In the genomic region with DNA sequence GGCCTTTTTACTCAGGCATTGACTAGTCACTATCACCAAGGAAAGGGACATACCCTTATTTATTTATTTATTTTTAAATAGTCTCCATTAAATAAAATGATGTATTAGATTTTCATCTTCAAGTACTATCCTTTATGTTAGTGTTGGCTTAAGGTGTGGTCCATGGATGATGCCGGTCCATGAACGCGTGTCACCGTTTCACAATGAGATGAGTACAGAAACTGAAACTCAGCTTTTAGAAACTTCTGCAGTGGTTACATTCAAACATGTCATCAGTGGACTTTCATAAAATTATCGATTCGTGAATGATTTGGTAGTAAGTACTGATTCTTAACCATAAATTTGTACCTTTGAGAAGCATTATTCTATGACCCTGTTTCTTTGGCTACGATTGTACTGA, we compare ENCODE assay signal across 23 cellular contexts.
A peak's percentile ranks its signal among the peaks of the same experiment; 100 is the strongest.
DNase-seq lines count a peak whose midpoint lies in the region; ATAC-seq, FAIRE-seq and TF ChIP-seq lines count a peak whose summit lies in the region.
"Had no signal": no experiment of that assay in that cellular context is flagged by ENCODE, and none has a peak within 500 bp of the region (broad histone marks: within the 10 kb centered on the region; RNA-seq: fewer than 3 reads in every experiment).

No MANE protein-coding gene starts in this region.

- H3K27ac ChIP-seq in GM23248 = no peak overlapping the region
- H3K27ac ChIP-seq in small intestine (ENCODE audit: low read depth in 1 of 2, low read length in 1 of 2) = no peak overlapping the region
- H3K27ac ChIP-seq: BLaER1 treated with 17β-estradiol and CSF1 and Interleukin-3, amounts not matched to agents 10 nM and 100 nM; heart left ventricle; Peyer's patch; vagina had no signal

- H3K4me2 ChIP-seq in GM23248 (ENCODE audit: unreplicated experiment) = no peak overlapping the region
- H3K4me2 ChIP-seq: BLaER1 treated with 17β-estradiol and CSF1 and Interleukin-3, amounts not matched to agents 10 nM and 100 nM; smooth muscle cell had no signal

- no peaks in the 10 kb centered on the region for H3K79me2 ChIP-seq in GM23248 (ENCODE audit: insufficient read depth)

- in situ Hi-C loops in GM23248 (cut with MboI) = no loop called here

- peak; percentile 57 for ATAC-seq in GM18870 (IDR thresholded peaks at IDR 0.05; ENCODE audit: unreplicated experiment)
- ATAC-seq in HG03442 (IDR thresholded peaks at IDR 0.05; ENCODE audit: unreplicated experiment) = peak; percentile 63
- no peak for ATAC-seq in GM18505 (IDR thresholded peaks at IDR 0.05; ENCODE audit: unreplicated experiment)
- no peak for ATAC-seq in GM19324 (IDR thresholded peaks at IDR 0.05; ENCODE audit: low FRiP score, unreplicated experiment)
- ATAC-seq: heart left ventricle, left ventricle myocardium superior, mucosa of descending colon had no signal

- POLR2A ChIA-PET in GM10248 (lab: Yijun Ruan, JAX) (no interaction called here), HEK293T (lab: Yijun Ruan, JAX) (no interaction called here)

- H4K20me1 ChIP-seq in GM23248 (ENCODE audit: insufficient read depth) = no peaks in the 10 kb centered on the region
- H4K20me1 ChIP-seq: BLaER1 treated with 17β-estradiol and CSF1 and Interleukin-3, amounts not matched to agents 10 nM and 100 nM had no signal

- no peak for FAIRE-seq in small intestine (lab: Jason Lieb, UNC)
- FAIRE-seq: D721Med, G401.6 had no signal

- no peak for TF ChIP-seq CTCF in GM10248 (IDR thresholded peaks at IDR 0.05; ENCODE audit: control extremely low read depth, extremely low read depth, low read depth, missing control alignments)

- H3K4me3 ChIP-seq in GM23248 (no peak overlapping the region), small intestine (ENCODE audit: low read depth in 1 of 2, low read length in 2 of 2) (no peak overlapping the region)
- H3K4me3 ChIP-seq: BLaER1 treated with 17β-estradiol and CSF1 and Interleukin-3, amounts not matched to agents 10 nM and 100 nM; heart left ventricle; mucosa of descending colon; Peyer's patch; smooth muscle cell; vagina had no signal

- no peaks in the 10 kb centered on the region for H3K9me2 ChIP-seq in GM23248 (ENCODE audit: insufficient read depth)

- WGBS in GM23248 (ENCODE audit: low coverage in 1 of 2, low lambda C conversion rate in 2 of 2, missing lambda C conversion rate in 2 of 2), 2 experiments = 77 to 82% methylated on average over 7 of the region's 7 CpGs
- 78 to 90% (median 78%) methylated on average over 7 of the region's 7 CpGs for WGBS in small intestine, 3 donors

- H3K27me3 ChIP-seq in GM23248 (replicated peaks; ENCODE audit: insufficient read depth) (no peaks in the 10 kb centered on the region), small intestine (ENCODE audit: control insufficient read depth in 2 of 2, insufficient read depth in 2 of 2, low read length in 2 of 2) (peaks cover 0 to 2% of the 10 kb centered on the region in 2 donors)
- H3K27me3 ChIP-seq: BLaER1 treated with 17β-estradiol and CSF1 and Interleukin-3, amounts not matched to agents 10 nM and 100 nM; heart left ventricle; Peyer's patch; vagina had no signal

- DNase-seq in GM10248 (ENCODE audit: extremely low spot score) = peak; percentile 7
- no peak for DNase-seq in GM23248
- no peak for DNase-seq in small intestine
- no peak for DNase-seq in HEK293T (ENCODE audit: extremely low spot score)
- DNase-seq: activated B cell treated with CpG ODN at 0.5 μM for 24 hours; activated naive CD8-positive, alpha-beta T cell treated with anti-CD3 and anti-CD28 coated beads, Interleukin-2, amount 10 ng/mL, durations not matched to agents 7 days and 5 days; heart left ventricle; immature natural killer cell; left ventricle myocardium superior; mucosa of descending colon; NCI-H1694 treated with DMSO at 0.1 percent for 48 hours; Peyer's patch; stimulated activated CD8-positive, alpha-beta memory T cell treated with anti-CD3 and anti-CD28 coated beads, Interleukin-4, amount 100 ng/mL, for 48 hours; substantia nigra had no signal

- H3K36me3 ChIP-seq in GM23248 (ENCODE audit: low read depth) = no peaks in the 10 kb centered on the region
- no peaks in the 10 kb centered on the region for H3K36me3 ChIP-seq in small intestine (ENCODE audit: control insufficient read depth in 2 of 2, insufficient read depth in 2 of 2, low read length in 2 of 2)
- H3K36me3 ChIP-seq: heart left ventricle, Peyer's patch, vagina had no signal

- no peak for TF ChIP-seq POLR2A in GM18505 (IDR thresholded peaks at IDR 0.05; ENCODE audit: borderline replicate concordance, extremely low read depth, insufficient read depth, insufficient read length)

- H2AFZ ChIP-seq in GM23248 = 0 out of 2 replicates have a peak overlapping the region, but pooled peaks have one; percentile 32

- CTCF ChIA-PET in GM10248 (lab: Yijun Ruan, JAX) (no interaction called here), HEK293T (lab: Yijun Ruan, JAX) (no interaction called here)

- no peaks in the 10 kb centered on the region for H3F3A ChIP-seq in GM23248 (ENCODE audit: insufficient read depth)

- H3K4me1 ChIP-seq in GM23248 (ENCODE audit: insufficient read depth) = no peaks in the 10 kb centered on the region
- no peaks in the 10 kb centered on the region for H3K4me1 ChIP-seq in small intestine (ENCODE audit: control insufficient read depth in 2 of 2, insufficient read depth in 1 of 2, low read depth in 1 of 2, low read length in 1 of 2)
- H3K4me1 ChIP-seq: heart left ventricle, Peyer's patch, vagina had no signal

- no peak overlapping the region for H3K9ac ChIP-seq in GM23248
- H3K9ac ChIP-seq: BLaER1 treated with 17β-estradiol and CSF1 and Interleukin-3, amounts not matched to agents 10 nM and 100 nM had no signal

- H3K9me3 ChIP-seq in GM23248 (ENCODE audit: low read depth) (no peaks in the 10 kb centered on the region), small intestine (ENCODE audit: control insufficient read depth, low read depth) (no peaks in the 10 kb centered on the region)
- H3K9me3 ChIP-seq: mucosa of descending colon, Peyer's patch, vagina had no signal

TF ChIP-seq in HEK293T, 16 proteins besides CTCF, POLR2A, EP300 and RAD21:
- TF ChIP-seq HDGF (IDR thresholded peaks at IDR 0.05; ENCODE audit: borderline replicate concordance) (no peak), SUZ12 (IDR thresholded peaks at IDR 0.05) (no peak), FOXM1 (IDR thresholded peaks at IDR 0.05; ENCODE audit: borderline replicate concordance) (no peak), FOXK2 (IDR thresholded peaks at IDR 0.05) (no peak), ELF4 (IDR thresholded peaks at IDR 0.05) (no peak), TARDBP (IDR thresholded peaks at IDR 0.05) (no peak), CTBP1 (IDR thresholded peaks at IDR 0.05; ENCODE audit: borderline replicate concordance) (no peak), ZNF384 (IDR thresholded peaks at IDR 0.05) (no peak), LEF1 (IDR thresholded peaks at IDR 0.05; ENCODE audit: borderline replicate concordance) (no peak), SP1 (IDR thresholded peaks at IDR 0.05) (no peak), BHLHE40 (IDR thresholded peaks at IDR 0.05; ENCODE audit: borderline replicate concordance) (no peak), ARNT (IDR thresholded peaks at IDR 0.05) (no peak), FOXA1 (IDR thresholded peaks at IDR 0.05) (no peak), L3MBTL2 (conservative IDR thresholded peaks at IDR 0.05) (no peak), NFRKB (IDR thresholded peaks at IDR 0.05) (no peak)
- TF ChIP-seq, protein P1, sequence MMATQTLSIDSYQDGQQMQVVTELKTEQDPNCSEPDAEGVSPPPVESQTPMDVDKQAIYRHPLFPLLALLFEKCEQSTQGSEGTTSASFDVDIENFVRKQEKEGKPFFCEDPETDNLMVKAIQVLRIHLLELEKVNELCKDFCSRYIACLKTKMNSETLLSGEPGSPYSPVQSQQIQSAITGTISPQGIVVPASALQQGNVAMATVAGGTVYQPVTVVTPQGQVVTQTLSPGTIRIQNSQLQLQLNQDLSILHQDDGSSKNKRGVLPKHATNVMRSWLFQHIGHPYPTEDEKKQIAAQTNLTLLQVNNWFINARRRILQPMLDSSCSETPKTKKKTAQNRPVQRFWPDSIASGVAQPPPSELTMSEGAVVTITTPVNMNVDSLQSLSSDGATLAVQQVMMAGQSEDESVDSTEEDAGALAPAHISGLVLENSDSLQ (IDR thresholded peaks at IDR 0.05) = no peak

Comparison
In these comparisons a context has a peak if more than half of its experiments do, and no peak if none do; other contexts are left out.
1. ATAC-seq: peak in GM18870 (single experiment) and HG03442 (single experiment); none in GM18505 (single experiment) and GM19324 (single experiment).